Comparison of ENCODE assay signal across 20 cellular contexts in the genomic region with DNA sequence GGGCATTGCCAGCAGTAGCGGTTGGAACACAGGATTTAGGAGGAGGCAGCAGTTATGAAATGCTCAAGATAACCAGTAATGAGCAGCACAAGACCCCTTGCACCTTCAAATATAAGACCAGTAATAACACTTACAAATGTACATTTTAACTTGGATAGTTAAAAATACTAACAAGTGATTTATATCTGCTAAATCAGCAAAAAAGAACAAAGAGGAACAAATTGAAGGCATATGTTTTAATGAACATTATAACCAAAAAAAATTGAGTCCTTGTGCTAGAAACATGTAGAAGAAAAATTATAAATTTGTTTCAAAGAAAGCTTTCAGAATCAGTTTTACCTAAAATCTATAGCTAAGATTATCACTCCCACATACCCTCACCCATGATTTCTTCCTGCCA.
"Had no signal": no experiment of that assay in that cellular context is flagged by ENCODE, and none has a peak within 500 bp of the region (broad histone marks: within the 10 kb centered on the region; RNA-seq: fewer than 3 reads in every experiment).

No MANE protein-coding gene starts in this region.

- H3K4me1 ChIP-seq: neural progenitor cell, pancreas had no signal

- DNase-seq: effector CD4-positive, alpha-beta T cell; endodermal cell; erythroblast; foreskin melanocyte; hippocampal formation; left ventricle myocardium superior; naive thymus-derived CD8-positive, alpha-beta T cell; occipital lobe; right cardiac atrium; stimulated activated CD4-positive, alpha-beta T cell treated with anti-CD3 and anti-CD28 coated beads, Interleukin-2, amount 100 ng/mL, for 48 hours; stimulated activated CD8-positive, alpha-beta memory T cell treated with anti-CD3 and anti-CD28 coated beads, Interleukin-4, amount 100 ng/mL, for 48 hours; tibial artery; upper lobe of left lung; uterus had no signal

- H3K27me3 ChIP-seq: neural progenitor cell, pancreas, tibial artery, upper lobe of left lung, uterus had no signal

- H3K36me3 ChIP-seq: uterus had no signal

- H2AFZ ChIP-seq: neural progenitor cell had no signal

- H3K4me2 ChIP-seq: neural progenitor cell, smooth muscle cell had no signal

- H3K4me3 ChIP-seq: coronary artery, neural progenitor cell, pancreas, smooth muscle cell, tibial artery, upper lobe of left lung, uterus had no signal

- H3K9ac ChIP-seq: neural progenitor cell had no signal

- FAIRE-seq: endothelial cell of umbilical vein, pancreas had no signal

- H3K27ac ChIP-seq: coronary artery, neural progenitor cell, pancreas, tibial artery, upper lobe of left lung, uterus had no signal

- ATAC-seq: left ventricle myocardium superior; naive thymus-derived CD8-positive, alpha-beta T cell; right cardiac atrium; stimulated activated effector memory CD8-positive, alpha-beta T cell treated with anti-CD3 and anti-CD28 coated beads, Interleukin-12 subunit alpha, Interleukin-12 subunit beta, amount 100 ng/mL, for 72 hours had no signal

- H3K9me3 ChIP-seq: pancreas, tibial artery, upper lobe of left lung, uterus had no signal
